ENCODE assay signal across 1 cellular context in the genomic region with DNA sequence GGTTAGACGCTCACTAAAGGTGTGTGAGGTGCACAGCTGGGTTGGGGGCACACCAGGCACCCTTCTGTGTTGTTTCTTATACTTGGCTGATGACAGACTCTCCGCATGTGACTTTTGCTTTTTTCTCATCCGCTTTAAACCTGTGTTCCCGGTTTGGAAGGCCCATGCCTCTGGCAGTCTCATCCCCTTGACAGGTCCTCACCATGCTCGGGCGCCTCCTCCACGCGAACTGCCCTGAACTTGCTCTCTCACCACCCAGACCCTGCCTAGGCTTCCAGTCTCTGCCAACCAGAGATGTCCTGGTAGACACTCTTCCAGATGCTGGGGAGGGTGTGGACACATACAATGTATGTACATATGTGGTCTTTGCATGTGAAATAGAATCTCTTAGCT.
TF ChIP-seq lines count a peak whose summit lies in the region.

No MANE protein-coding gene starts in this region.

TF ChIP-seq in HepG2, 621 proteins besides CTCF, POLR2A, EP300 and RAD21 (continued from another document):
- TF ChIP-seq, protein P1, sequence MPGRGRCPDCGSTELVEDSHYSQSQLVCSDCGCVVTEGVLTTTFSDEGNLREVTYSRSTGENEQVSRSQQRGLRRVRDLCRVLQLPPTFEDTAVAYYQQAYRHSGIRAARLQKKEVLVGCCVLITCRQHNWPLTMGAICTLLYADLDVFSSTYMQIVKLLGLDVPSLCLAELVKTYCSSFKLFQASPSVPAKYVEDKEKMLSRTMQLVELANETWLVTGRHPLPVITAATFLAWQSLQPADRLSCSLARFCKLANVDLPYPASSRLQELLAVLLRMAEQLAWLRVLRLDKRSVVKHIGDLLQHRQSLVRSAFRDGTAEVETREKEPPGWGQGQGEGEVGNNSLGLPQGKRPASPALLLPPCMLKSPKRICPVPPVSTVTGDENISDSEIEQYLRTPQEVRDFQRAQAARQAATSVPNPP (CRISPR knock-in tag; IDR thresholded peaks at IDR 0.05), result no peak
- TF ChIP-seq RBAK (CRISPR knock-in tag; IDR thresholded peaks at IDR 0.05) (no peak), ZNF234 (CRISPR knock-in tag; conservative IDR thresholded peaks at IDR 0.05) (no peak), ZNF12 (CRISPR knock-in tag; IDR thresholded peaks at IDR 0.05) (no peak)
- TF ChIP-seq, protein P2, sequence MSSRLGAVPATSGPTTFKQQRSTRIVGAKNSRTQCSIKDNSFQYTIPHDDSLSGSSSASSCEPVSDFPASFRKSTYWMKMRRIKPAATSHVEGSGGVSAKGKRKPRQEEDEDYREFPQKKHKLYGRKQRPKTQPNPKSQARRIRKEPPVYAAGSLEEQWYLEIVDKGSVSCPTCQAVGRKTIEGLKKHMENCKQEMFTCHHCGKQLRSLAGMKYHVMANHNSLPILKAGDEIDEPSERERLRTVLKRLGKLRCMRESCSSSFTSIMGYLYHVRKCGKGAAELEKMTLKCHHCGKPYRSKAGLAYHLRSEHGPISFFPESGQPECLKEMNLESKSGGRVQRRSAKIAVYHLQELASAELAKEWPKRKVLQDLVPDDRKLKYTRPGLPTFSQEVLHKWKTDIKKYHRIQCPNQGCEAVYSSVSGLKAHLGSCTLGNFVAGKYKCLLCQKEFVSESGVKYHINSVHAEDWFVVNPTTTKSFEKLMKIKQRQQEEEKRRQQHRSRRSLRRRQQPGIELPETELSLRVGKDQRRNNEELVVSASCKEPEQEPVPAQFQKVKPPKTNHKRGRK (CRISPR knock-in tag; IDR thresholded peaks at IDR 0.05), result no peak
- TF ChIP-seq, protein P3, sequence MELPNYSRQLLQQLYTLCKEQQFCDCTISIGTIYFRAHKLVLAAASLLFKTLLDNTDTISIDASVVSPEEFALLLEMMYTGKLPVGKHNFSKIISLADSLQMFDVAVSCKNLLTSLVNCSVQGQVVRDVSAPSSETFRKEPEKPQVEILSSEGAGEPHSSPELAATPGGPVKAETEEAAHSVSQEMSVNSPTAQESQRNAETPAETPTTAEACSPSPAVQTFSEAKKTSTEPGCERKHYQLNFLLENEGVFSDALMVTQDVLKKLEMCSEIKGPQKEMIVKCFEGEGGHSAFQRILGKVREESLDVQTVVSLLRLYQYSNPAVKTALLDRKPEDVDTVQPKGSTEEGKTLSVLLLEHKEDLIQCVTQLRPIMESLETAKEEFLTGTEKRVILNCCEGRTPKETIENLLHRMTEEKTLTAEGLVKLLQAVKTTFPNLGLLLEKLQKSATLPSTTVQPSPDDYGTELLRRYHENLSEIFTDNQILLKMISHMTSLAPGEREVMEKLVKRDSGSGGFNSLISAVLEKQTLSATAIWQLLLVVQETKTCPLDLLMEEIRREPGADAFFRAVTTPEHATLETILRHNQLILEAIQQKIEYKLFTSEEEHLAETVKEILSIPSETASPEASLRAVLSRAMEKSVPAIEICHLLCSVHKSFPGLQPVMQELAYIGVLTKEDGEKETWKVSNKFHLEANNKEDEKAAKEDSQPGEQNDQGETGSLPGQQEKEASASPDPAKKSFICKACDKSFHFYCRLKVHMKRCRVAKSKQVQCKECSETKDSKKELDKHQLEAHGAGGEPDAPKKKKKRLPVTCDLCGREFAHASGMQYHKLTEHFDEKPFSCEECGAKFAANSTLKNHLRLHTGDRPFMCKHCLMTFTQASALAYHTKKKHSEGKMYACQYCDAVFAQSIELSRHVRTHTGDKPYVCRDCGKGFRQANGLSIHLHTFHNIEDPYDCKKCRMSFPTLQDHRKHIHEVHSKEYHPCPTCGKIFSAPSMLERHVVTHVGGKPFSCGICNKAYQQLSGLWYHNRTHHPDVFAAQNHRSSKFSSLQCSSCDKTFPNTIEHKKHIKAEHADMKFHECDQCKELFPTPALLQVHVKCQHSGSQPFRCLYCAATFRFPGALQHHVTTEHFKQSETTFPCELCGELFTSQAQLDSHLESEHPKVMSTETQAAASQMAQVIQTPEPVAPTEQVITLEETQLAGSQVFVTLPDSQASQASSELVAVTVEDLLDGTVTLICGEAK (IDR thresholded peaks at IDR 0.05), result no peak
- TF ChIP-seq, protein P3 (CRISPR knock-in tag; IDR thresholded peaks at IDR 0.05), result no peak
- TF ChIP-seq, protein P4, sequence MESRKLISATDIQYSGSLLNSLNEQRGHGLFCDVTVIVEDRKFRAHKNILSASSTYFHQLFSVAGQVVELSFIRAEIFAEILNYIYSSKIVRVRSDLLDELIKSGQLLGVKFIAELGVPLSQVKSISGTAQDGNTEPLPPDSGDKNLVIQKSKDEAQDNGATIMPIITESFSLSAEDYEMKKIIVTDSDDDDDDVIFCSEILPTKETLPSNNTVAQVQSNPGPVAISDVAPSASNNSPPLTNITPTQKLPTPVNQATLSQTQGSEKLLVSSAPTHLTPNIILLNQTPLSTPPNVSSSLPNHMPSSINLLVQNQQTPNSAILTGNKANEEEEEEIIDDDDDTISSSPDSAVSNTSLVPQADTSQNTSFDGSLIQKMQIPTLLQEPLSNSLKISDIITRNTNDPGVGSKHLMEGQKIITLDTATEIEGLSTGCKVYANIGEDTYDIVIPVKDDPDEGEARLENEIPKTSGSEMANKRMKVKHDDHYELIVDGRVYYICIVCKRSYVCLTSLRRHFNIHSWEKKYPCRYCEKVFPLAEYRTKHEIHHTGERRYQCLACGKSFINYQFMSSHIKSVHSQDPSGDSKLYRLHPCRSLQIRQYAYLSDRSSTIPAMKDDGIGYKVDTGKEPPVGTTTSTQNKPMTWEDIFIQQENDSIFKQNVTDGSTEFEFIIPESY (CRISPR knock-in tag; IDR thresholded peaks at IDR 0.05), result no peak
TF ChIP-seq in HepG2: peak in this region for 0.
